Comparison of ENCODE assay signal across 9 cellular contexts in the genomic region with DNA sequence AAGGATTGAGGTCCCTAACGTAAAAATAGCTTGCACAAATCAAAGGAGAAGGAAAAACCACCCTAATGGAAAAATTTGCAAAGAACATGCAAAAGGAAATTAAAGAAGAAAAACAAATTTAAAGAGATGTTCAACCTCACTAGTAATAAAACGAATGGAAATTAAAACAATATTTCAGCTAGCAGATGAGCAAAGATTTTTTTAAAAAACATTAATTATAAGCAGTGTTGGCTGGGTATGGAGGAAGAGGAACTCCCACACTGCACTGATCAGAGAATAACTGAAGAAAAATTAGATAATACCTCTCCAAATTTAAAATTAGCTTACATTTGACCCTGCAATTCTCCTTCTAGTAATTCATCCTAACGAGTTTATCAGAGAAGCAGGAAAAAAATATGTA.
"Had no signal": no experiment of that assay in that cellular context is flagged by ENCODE, and none has a peak within 500 bp of the region (broad histone marks: within the 10 kb centered on the region; RNA-seq: fewer than 3 reads in every experiment).

No MANE protein-coding gene starts in this region.

- H3K4me2 ChIP-seq: KMS-11 had no signal

- H3K36me3 Mint-ChIP-seq: IgD-negative memory B cell had no signal

- H3K4me3 Mint-ChIP-seq: IgD-negative memory B cell had no signal

- ATAC-seq: HepG2, K562 had no signal

- H3K27ac ChIP-seq: HL-60, KMS-11 had no signal

- FAIRE-seq: HepG2, HTR-8/SVneo, K562 had no signal

- H3K4me1 Mint-ChIP-seq: IgD-negative memory B cell had no signal

- H3K27ac Mint-ChIP-seq: IgD-negative memory B cell had no signal

- H3K4me3 ChIP-seq: K562 had no signal

- DNase-seq: IMR-90, KBM-7, KG1 had no signal
